ENCODE assay signal across 9 cellular contexts in genomic region chr11:65180877-65181568, GRCh38. TPM values are rescaled to one million over a fixed set of nuclear protein-coding genes. Genes with fewer than 3 reads are reported as not detected.
DNase-seq lines count a peak whose midpoint lies in the region; ATAC-seq and TF ChIP-seq lines count a peak whose summit lies in the region.
"Had no signal": no experiment of that assay in that cellular context is flagged by ENCODE, and none has a peak within 500 bp of the region (broad histone marks: within the 10 kb centered on the region; RNA-seq: fewer than 3 reads in every experiment).

No MANE protein-coding gene starts in this region.

- H3K4me1 ChIP-seq in BLaER1, result peaks cover 36% of the 10 kb centered on the region
- peaks cover 35% of the 10 kb centered on the region for H3K4me1 ChIP-seq in HUES48 (ENCODE audit: control insufficient read depth, insufficient read depth, low read length)
- peaks cover 16% of the 10 kb centered on the region for H3K4me1 ChIP-seq in Panc1 (ENCODE audit: control insufficient read depth, insufficient read depth, low read length)
- peaks cover 25% of the 10 kb centered on the region for H3K4me1 ChIP-seq in upper lobe of right lung

- DNase-seq in Panc1 (ENCODE audit: low read depth, low spot score), result no peak
- peak; percentile 52 for DNase-seq in activated T-helper 1 cell treated with anti-CD3 and anti-CD28 coated beads, Interleukin-12 subunit alpha, Interleukin-12 subunit beta, Interleukin-2, Interleukin-4 antibody, amounts not matched to agents 30 ng/mL and 10 ng/mL and 1 ng/mL, durations not matched to agents 14 hours and 24 hours and 36 hours (ENCODE audit: low spot score)
- peak; percentile 39 for DNase-seq in fibroblast of peridontal ligament (ENCODE audit: extremely low read depth)
- peak; percentile 82 for DNase-seq in neural crest cell (ENCODE audit: low read depth, low spot score)
- DNase-seq in upper lobe of right lung, result peak; percentile 84

- CTCF ChIA-PET in Panc1 (lab: Charles Lee), result interaction anchor here (0.6 to 0.9 kb wide), 2 partner anchors 16 to 87 kb away, joined by 3 to 7 read pairs; no protein-coding TSS in a partner anchor

- intact Hi-C loops in Panc1 (cut with micrococcal nuclease; ENCODE audit: unreplicated experiment), result loop anchor here (10.0 kb wide), 1 partner anchor 46 kb away; the partner anchor contains the start of gene SYVN1
- intact Hi-C loops in activated T-helper 1 cell treated with anti-CD3 and anti-CD28 coated beads, Interleukin-12 subunit alpha, Interleukin-12 subunit beta, Interleukin-2, Interleukin-4 antibody, amounts not matched to agents 30 ng/mL and 10 ng/mL and 1 ng/mL, durations not matched to agents 14 hours and 24 hours and 36 hours (cut with micrococcal nuclease), result loop anchor here (1.0 kb wide), 2 partner anchors 46 to 70 kb away; partner anchors contain the start of gene TM7SF2
- intact Hi-C loops in upper lobe of right lung (cut with DNase I), result no loop called here

- H3K27me3 Mint-ChIP-seq in activated T-helper 1 cell treated with anti-CD3 and anti-CD28 coated beads, Interleukin-12 subunit alpha, Interleukin-12 subunit beta, Interleukin-2, Interleukin-4 antibody, amounts not matched to agents 30 ng/mL and 10 ng/mL and 1 ng/mL, durations not matched to agents 14 hours and 24 hours and 36 hours (ENCODE audit: insufficient read depth), result peaks cover 19% of the 10 kb centered on the region
- H3K27me3 Mint-ChIP-seq in neural crest cell (ENCODE audit: low read depth), result peaks cover 34% of the 10 kb centered on the region

- peak; percentile 52 for ATAC-seq in GM19372 (IDR thresholded peaks at IDR 0.05; ENCODE audit: low read depth, unreplicated experiment)
- ATAC-seq in Panc1, result peak; percentile 83
- ATAC-seq in upper lobe of right lung, result peak; percentile 78

- in situ Hi-C loops in Panc1 (cut with HindIII; ENCODE audit: low pct_unique_long_range_greater_than_20kb, low sequenced_read_pairs), result no loop called here

- H3K4me3 ChIP-seq in BLaER1 (peak overlapping the region; percentile 80), HUES48 (ENCODE audit: low read depth, low read length) (peak overlapping the region; percentile 95), Panc1 (ENCODE audit: low read depth in 2 of 2, low read length in 2 of 2) (peak overlapping the region; percentile 79 to 95), upper lobe of right lung (peak overlapping the region; percentile 95)

- peak overlapping the region; percentile 86 for H3K4me2 ChIP-seq in BLaER1

- H3K9ac ChIP-seq in BLaER1 (peak overlapping the region; percentile 92), HUES48 (ENCODE audit: low read depth, low read length) (peak overlapping the region; percentile 59; the same call in 1 of the 2 replicates)

- peak overlapping the region; percentile 85 for H3K4me3 Mint-ChIP-seq in activated T-helper 1 cell treated with anti-CD3 and anti-CD28 coated beads, Interleukin-12 subunit alpha, Interleukin-12 subunit beta, Interleukin-2, Interleukin-4 antibody, amounts not matched to agents 30 ng/mL and 10 ng/mL and 1 ng/mL, durations not matched to agents 14 hours and 24 hours and 36 hours
- peak overlapping the region; percentile 80 for H3K4me3 Mint-ChIP-seq in neural crest cell

- BruUV-seq in Panc1 (replicated peaks; lab: Mats Ljungman, UMichigan), result no TSS peak

- no peaks in the 10 kb centered on the region for H3K36me3 Mint-ChIP-seq in activated T-helper 1 cell treated with anti-CD3 and anti-CD28 coated beads, Interleukin-12 subunit alpha, Interleukin-12 subunit beta, Interleukin-2, Interleukin-4 antibody, amounts not matched to agents 30 ng/mL and 10 ng/mL and 1 ng/mL, durations not matched to agents 14 hours and 24 hours and 36 hours (ENCODE audit: low read depth)
- no peaks in the 10 kb centered on the region for H3K36me3 Mint-ChIP-seq in neural crest cell (ENCODE audit: low read depth)

- no peaks in the 10 kb centered on the region for H3K27me3 ChIP-seq in BLaER1
- H3K27me3 ChIP-seq in HUES48 (ENCODE audit: control insufficient read depth, insufficient read depth, low read length), result no peaks in the 10 kb centered on the region
- no peaks in the 10 kb centered on the region for H3K27me3 ChIP-seq in Panc1 (ENCODE audit: control insufficient read depth, insufficient read depth, low read length)
- H3K27me3 ChIP-seq in upper lobe of right lung, result no peaks in the 10 kb centered on the region

- H3K27ac Mint-ChIP-seq in activated T-helper 1 cell treated with anti-CD3 and anti-CD28 coated beads, Interleukin-12 subunit alpha, Interleukin-12 subunit beta, Interleukin-2, Interleukin-4 antibody, amounts not matched to agents 30 ng/mL and 10 ng/mL and 1 ng/mL, durations not matched to agents 14 hours and 24 hours and 36 hours, result peak overlapping the region; percentile 52
- no peak overlapping the region for H3K27ac Mint-ChIP-seq in neural crest cell (ENCODE audit: unreplicated experiment)

- H3K36me3 ChIP-seq in BLaER1 (peaks cover 28% of the 10 kb centered on the region), HUES48 (ENCODE audit: control insufficient read depth, insufficient read depth, low read length) (peaks cover 8% of the 10 kb centered on the region), Panc1 (ENCODE audit: control insufficient read depth, insufficient read depth, low read length) (peaks cover 7% of the 10 kb centered on the region; the same call in 1 of the 2 replicates), upper lobe of right lung (peaks cover 6% of the 10 kb centered on the region)

- TF ChIP-seq CTCF in Panc1 (IDR thresholded peaks at IDR 0.05), result peak; percentile 90
- peak; percentile 72 for TF ChIP-seq CTCF in neural crest cell (conservative IDR thresholded peaks at IDR 0.05)
- TF ChIP-seq CTCF in upper lobe of right lung (IDR thresholded peaks at IDR 0.05), result peak; percentile 52

- POLR2A ChIA-PET in Panc1 (lab: Charles Lee), result no interaction called here

- H3K4me1 Mint-ChIP-seq in activated T-helper 1 cell treated with anti-CD3 and anti-CD28 coated beads, Interleukin-12 subunit alpha, Interleukin-12 subunit beta, Interleukin-2, Interleukin-4 antibody, amounts not matched to agents 30 ng/mL and 10 ng/mL and 1 ng/mL, durations not matched to agents 14 hours and 24 hours and 36 hours (ENCODE audit: low read depth), result peaks cover 5% of the 10 kb centered on the region
- H3K4me1 Mint-ChIP-seq in neural crest cell, result peaks cover 17% of the 10 kb centered on the region

- H3K9me3 ChIP-seq in BLaER1 (no peaks in the 10 kb centered on the region), HUES48 (ENCODE audit: control insufficient read depth, insufficient read depth, low read length) (no peaks in the 10 kb centered on the region), Panc1 (ENCODE audit: control insufficient read depth, insufficient read depth, low read depth, low read length) (no peaks in the 10 kb centered on the region), upper lobe of right lung (no peaks in the 10 kb centered on the region)

- peaks cover 33% of the 10 kb centered on the region for H4K20me1 ChIP-seq in BLaER1

- H3K9me3 Mint-ChIP-seq in activated T-helper 1 cell treated with anti-CD3 and anti-CD28 coated beads, Interleukin-12 subunit alpha, Interleukin-12 subunit beta, Interleukin-2, Interleukin-4 antibody, amounts not matched to agents 30 ng/mL and 10 ng/mL and 1 ng/mL, durations not matched to agents 14 hours and 24 hours and 36 hours, result no peaks in the 10 kb centered on the region
- H3K9me3 Mint-ChIP-seq in neural crest cell, result no peaks in the 10 kb centered on the region

- peak overlapping the region; percentile 81 for H3K27ac ChIP-seq in BLaER1
- peak overlapping the region; percentile 92 for H3K27ac ChIP-seq in HUES48 (ENCODE audit: low read depth, low read length)
- H3K27ac ChIP-seq in Panc1 (ENCODE audit: low read length), result peak overlapping the region; percentile 82
- H3K27ac ChIP-seq in upper lobe of right lung, result peak overlapping the region; percentile 95

RNA-seq across cellular contexts. Expression of gene CAPN1, which starts 0.7 kb away (rescaled TPM):
- total RNA-seq in Panc1 (2021; ENCODE audit: unreplicated experiment) (256 TPM), neural crest cell (43.4 and 48.4 TPM in 2 replicates), upper lobe of right lung (179 TPM)
- 263 TPM for polyA plus RNA-seq in Panc1 (2012; ENCODE audit: insufficient read length)
- total RNA-seq in activated T-helper 1 cell treated with anti-CD3 and anti-CD28 coated beads, Interleukin-12 subunit alpha, Interleukin-12 subunit beta, Interleukin-2, Interleukin-4 antibody, amounts not matched to agents 30 ng/mL and 10 ng/mL and 1 ng/mL, durations not matched to agents 14 hours and 24 hours and 36 hours, result 85.9 and 93.5 TPM in 2 replicates

RNA-seq across cellular contexts. Expression of gene SPDYC, which starts 11.0 kb away (rescaled TPM):
- total RNA-seq in Panc1 (2021; ENCODE audit: unreplicated experiment) (not detected), neural crest cell (not detected in 2 replicates), upper lobe of right lung (not detected)
- not detected for polyA plus RNA-seq in Panc1 (2012; ENCODE audit: insufficient read length)
- total RNA-seq in activated T-helper 1 cell treated with anti-CD3 and anti-CD28 coated beads, Interleukin-12 subunit alpha, Interleukin-12 subunit beta, Interleukin-2, Interleukin-4 antibody, amounts not matched to agents 30 ng/mL and 10 ng/mL and 1 ng/mL, durations not matched to agents 14 hours and 24 hours and 36 hours, result not detected in 2 replicates
- total RNA-seq: T-helper 1 cell treated with Interleukin-12 subunit alpha and Interleukin-12 subunit beta and Interleukin-4 antibody, amounts not matched to agents 30 ng/mL and 1 ng/mL, for 36 hours had no signal

RNA-seq across cellular contexts. Expression of gene SYVN1, which starts 46.7 kb away (rescaled TPM):
- total RNA-seq in Panc1 (2021; ENCODE audit: unreplicated experiment) (64.3 TPM), neural crest cell (35.1 and 36.7 TPM in 2 replicates), upper lobe of right lung (69.0 TPM)
- 85.6 TPM for polyA plus RNA-seq in Panc1 (2012; ENCODE audit: insufficient read length)
- total RNA-seq in activated T-helper 1 cell treated with anti-CD3 and anti-CD28 coated beads, Interleukin-12 subunit alpha, Interleukin-12 subunit beta, Interleukin-2, Interleukin-4 antibody, amounts not matched to agents 30 ng/mL and 10 ng/mL and 1 ng/mL, durations not matched to agents 14 hours and 24 hours and 36 hours, result 42.3 and 45.8 TPM in 2 replicates

RNA-seq across cellular contexts. Expression of gene MRPL49, which starts 58.9 kb away (rescaled TPM):
- total RNA-seq in Panc1 (2021; ENCODE audit: unreplicated experiment), result 111 TPM
- polyA plus RNA-seq in Panc1 (2012; ENCODE audit: insufficient read length), result 84.1 TPM
- 76.0 and 76.4 TPM in 2 replicates for total RNA-seq in activated T-helper 1 cell treated with anti-CD3 and anti-CD28 coated beads, Interleukin-12 subunit alpha, Interleukin-12 subunit beta, Interleukin-2, Interleukin-4 antibody, amounts not matched to agents 30 ng/mL and 10 ng/mL and 1 ng/mL, durations not matched to agents 14 hours and 24 hours and 36 hours
- 50.3 and 59.3 TPM in 2 replicates for total RNA-seq in neural crest cell
- total RNA-seq in upper lobe of right lung, result 53.7 TPM

RNA-seq across cellular contexts. Expression of gene FAU, which starts 59.1 kb away (rescaled TPM):
- total RNA-seq in Panc1 (2021; ENCODE audit: unreplicated experiment) (1,001 TPM), neural crest cell (697 and 738 TPM in 2 replicates), upper lobe of right lung (754 TPM)
- polyA plus RNA-seq in Panc1 (2012; ENCODE audit: insufficient read length), result 1,612 TPM
- 1,004 and 1,020 TPM in 2 replicates for total RNA-seq in activated T-helper 1 cell treated with anti-CD3 and anti-CD28 coated beads, Interleukin-12 subunit alpha, Interleukin-12 subunit beta, Interleukin-2, Interleukin-4 antibody, amounts not matched to agents 30 ng/mL and 10 ng/mL and 1 ng/mL, durations not matched to agents 14 hours and 24 hours and 36 hours
